In genomic region chr1:206757524-206758266, GRCh38 we compare ENCODE assay signal across 15 cellular contexts. TPM values are rescaled to one million over a fixed set of nuclear protein-coding genes. Genes with fewer than 3 reads are reported as not detected.
DNase-seq lines count a peak whose midpoint lies in the region; ATAC-seq and TF ChIP-seq lines count a peak whose summit lies in the region.
"Had no signal": no experiment of that assay in that cellular context is flagged by ENCODE, and none has a peak within 500 bp of the region (broad histone marks: within the 10 kb centered on the region; RNA-seq: fewer than 3 reads in every experiment).

No MANE protein-coding gene starts in this region.

- intact Hi-C loops in PC-3 (cut with micrococcal nuclease) (no loop called here), sciatic nerve (cut with DNase I) (no loop called here)

- H3K36me3 ChIP-seq in PC-3 (ENCODE audit: low read depth, low read length), result no peaks in the 10 kb centered on the region

- no peak for TF ChIP-seq CTCF in PC-3 (conservative IDR thresholded peaks at IDR 0.05; ENCODE audit: low read depth, low read length)

- no peaks in the 10 kb centered on the region for H3F3A ChIP-seq in PC-3 (ENCODE audit: low read length, unreplicated experiment)

- peak; percentile 78 for ATAC-seq in PC-3
- no peak for ATAC-seq in GM18870 (IDR thresholded peaks at IDR 0.05; ENCODE audit: unreplicated experiment)
- no peak for ATAC-seq in HG03521 (IDR thresholded peaks at IDR 0.05; ENCODE audit: unreplicated experiment)
- ATAC-seq in sciatic nerve, result no peak

- peak overlapping the region; percentile 23 for H3K4me2 ChIP-seq in PC-3 (ENCODE audit: low read length)

- DNase-seq in stimulated activated CD4-positive, alpha-beta T cell treated with anti-CD3 and anti-CD28 coated beads, Interleukin-1b, Interleukin-23, amount 100 ng/mL, for 48 hours, result peak; percentile 47
- no peak for DNase-seq in stimulated activated CD4-positive, alpha-beta T cell treated with anti-CD3 and anti-CD28 coated beads, Interleukin-4, amount 100 ng/mL, for 1 hour
- DNase-seq in PC-3 (peak; percentile 76), NCI-H2029 (lab: John Stamatoyannopoulos, UW) (no peak), sciatic nerve (ENCODE audit: low spot score) (no peak)
- DNase-seq in central memory CD4-positive, alpha-beta T cell, result peak; percentile 74
- DNase-seq: caudate nucleus, NCI-H146, NCI-H524 had no signal

- H2AFZ ChIP-seq in PC-3 (ENCODE audit: low read length), result peak overlapping the region; percentile 11; the same call in 1 of the 2 replicates

- no peaks in the 10 kb centered on the region for H4K20me1 ChIP-seq in PC-3 (ENCODE audit: low read length)

- H3K9ac ChIP-seq in PC-3 (ENCODE audit: low read length), result no peak overlapping the region

- CTCF ChIA-PET in PC-3 (lab: Charles Lee), result interaction anchor here (0.6 kb wide), 1 partner anchor 145 kb away, joined by 3 read pairs; no protein-coding TSS in a partner anchor

- no peaks in the 10 kb centered on the region for H3K79me2 ChIP-seq in PC-3 (ENCODE audit: low read length)

- no TSS peak for BruUV-seq in PC-3 (replicated peaks; lab: Mats Ljungman, UMichigan)

- H3K4me1 ChIP-seq in PC-3 (ENCODE audit: insufficient read depth, low read length), result peaks cover 10% of the 10 kb centered on the region

- POLR2A ChIA-PET in PC-3 (lab: Charles Lee; ENCODE audit: unreplicated experiment), result interaction anchor here (0.6 kb wide), 1 partner anchor 138 kb away, joined by 4 read pairs; no protein-coding TSS in a partner anchor

- H3K27me3 ChIP-seq in PC-3 (ENCODE audit: low read length), result peaks cover 23% of the 10 kb centered on the region

- H3K4me3 ChIP-seq in PC-3 (ENCODE audit: low read length), result no peak overlapping the region

- H3K9me3 ChIP-seq in PC-3 (ENCODE audit: low read length), result no peaks in the 10 kb centered on the region

- no peaks in the 10 kb centered on the region for H3K9me2 ChIP-seq in PC-3 (replicated peaks; ENCODE audit: low read length)

- no peak overlapping the region for H3K27ac ChIP-seq in PC-3 (ENCODE audit: low read length)

RNA-seq across cellular contexts. Expression of gene IL19, which starts 12.9 kb away (rescaled TPM):
- not detected in 2 replicates for total RNA-seq in PC-3 (2014; rRNA removed)
- total RNA-seq in sciatic nerve, result not detected
- total RNA-seq: kidney epithelial cell, mucosa of gallbladder, progenitor cell of endocrine pancreas, urinary bladder had no signal

RNA-seq across cellular contexts. Expression of gene IL10, which starts 14.6 kb away (rescaled TPM):
- total RNA-seq in PC-3 (2014; rRNA removed) (not detected in 2 replicates), sciatic nerve (1.1 TPM)
- total RNA-seq: kidney epithelial cell, progenitor cell of endocrine pancreas had no signal

Comparison
In these comparisons a context has a peak if more than half of its experiments do, and no peak if none do; other contexts are left out.
1. DNase-seq: peak in stimulated activated CD4-positive, alpha-beta T cell treated with anti-CD3 and anti-CD28 coated beads, Interleukin-1b, Interleukin-23, amount 100 ng/mL, for 48 hours (single experiment), PC-3 (single experiment) and central memory CD4-positive, alpha-beta T cell (single experiment); none in stimulated activated CD4-positive, alpha-beta T cell treated with anti-CD3 and anti-CD28 coated beads, Interleukin-4, amount 100 ng/mL, for 1 hour (single experiment), NCI-H2029 (single experiment) and sciatic nerve (single experiment).